ENCODE assay signal across 8 cellular contexts in genomic region chr16:53130193-53131049, GRCh38.
DNase-seq lines count a peak whose midpoint lies in the region; ATAC-seq and TF ChIP-seq lines count a peak whose summit lies in the region.

No MANE protein-coding gene starts in this region.

- DNase-seq in A673 (ENCODE audit: low spot score) (peak; percentile 98), NCI-H2107 treated with DMSO at 0.1 percent for 48 hours (lab: John Stamatoyannopoulos, UW; ENCODE audit: unreplicated experiment) (peak; percentile 84), UCSD-AML1 (lab: John Stamatoyannopoulos, UW; ENCODE audit: unreplicated experiment) (peak; percentile 98), brain microvascular endothelial cell (peak; percentile 90)

- H3K4me3 ChIP-seq in A673 (ENCODE audit: low read depth, low read length, poor library complexity, severe bottlenecking), result peak overlapping the region; percentile 83
- H3K4me3 ChIP-seq in brain microvascular endothelial cell (ENCODE audit: low read depth, low read length), result peak overlapping the region; percentile 81
- H3K4me3 ChIP-seq in iPS-18a (ENCODE audit: low read length), result peak overlapping the region; percentile 72
- peak overlapping the region; percentile 89 for H3K4me3 ChIP-seq in skeletal muscle satellite cell (ENCODE audit: low read length)

- POLR2A ChIA-PET in A673 (lab: Charles Lee; ENCODE audit: low non-redundant PET), result no interaction called here

- CTCF ChIA-PET in A673 (lab: Charles Lee), result no interaction called here

- H3K9me3 ChIP-seq in A673 (ENCODE audit: low read depth, low read length, poor library complexity, severe bottlenecking) (no peaks in the 10 kb centered on the region), iPS-18a (ENCODE audit: control insufficient read depth, low read depth, low read length) (no peaks in the 10 kb centered on the region), skeletal muscle satellite cell (replicated peaks; ENCODE audit: low read length) (no peaks in the 10 kb centered on the region)

- BruUV-seq in A673 (replicated peaks; lab: Mats Ljungman, UMichigan), result no TSS peak

- H3K36me3 ChIP-seq in A673 (ENCODE audit: insufficient read depth, low read length, poor library complexity, severe bottlenecking) (peaks cover 4% of the 10 kb centered on the region), brain microvascular endothelial cell (replicated peaks) (no peaks in the 10 kb centered on the region), iPS-18a (ENCODE audit: control insufficient read depth, low read depth, low read length) (no peaks in the 10 kb centered on the region), skeletal muscle satellite cell (ENCODE audit: insufficient read depth, low read length) (no peaks in the 10 kb centered on the region)

- H3K4me1 ChIP-seq in A673 (ENCODE audit: insufficient read depth, low read length, poor library complexity, severe bottlenecking) (peaks cover 38% of the 10 kb centered on the region), iPS-18a (ENCODE audit: control insufficient read depth, low read depth, low read length) (peaks cover 12% of the 10 kb centered on the region), skeletal muscle satellite cell (ENCODE audit: control insufficient read depth, insufficient read depth, low read length) (peaks cover 10% of the 10 kb centered on the region)

- H3K27me3 ChIP-seq in A673 (replicated peaks; ENCODE audit: insufficient read depth, low read depth, low read length, poor library complexity), result no peaks in the 10 kb centered on the region
- H3K27me3 ChIP-seq in brain microvascular endothelial cell (replicated peaks), result no peaks in the 10 kb centered on the region
- H3K27me3 ChIP-seq in iPS-18a (ENCODE audit: control insufficient read depth, insufficient read depth, low read length), result peaks cover 6% of the 10 kb centered on the region
- no peaks in the 10 kb centered on the region for H3K27me3 ChIP-seq in skeletal muscle satellite cell (ENCODE audit: control insufficient read depth, insufficient read depth, low read length)

- TF ChIP-seq CTCF in A673 (conservative IDR thresholded peaks at IDR 0.05; ENCODE audit: low read depth, low read length) (peak; percentile 25; the same call in 1 of the 2 replicates), brain microvascular endothelial cell (IDR thresholded peaks at IDR 0.05; ENCODE audit: low read depth, low read length, missing control alignments) (peak; percentile 49)

- peak overlapping the region; percentile 79 for H3K27ac ChIP-seq in A673 (ENCODE audit: low read depth, low read length, poor library complexity, severe bottlenecking)
- peak overlapping the region; percentile 86 for H3K27ac ChIP-seq in brain microvascular endothelial cell
- H3K27ac ChIP-seq in iPS-18a (ENCODE audit: low read length), result no peak overlapping the region

- intact Hi-C loops in A673 (cut with micrococcal nuclease; ENCODE audit: unreplicated experiment), result loop anchor here (2.0 kb wide), 2 partner anchors 76 to 78 kb away; partner anchors contain the start of gene CHD9

- in situ Hi-C loops in brain microvascular endothelial cell (cut with HindIII; ENCODE audit: low pct_ligation_motif_present, low sequenced_read_pairs), result no loop called here

- H3K9ac ChIP-seq in iPS-18a (ENCODE audit: low read length), result peak overlapping the region; percentile 68
- peak overlapping the region; percentile 83 for H3K9ac ChIP-seq in skeletal muscle satellite cell (ENCODE audit: low read depth, low read length)

- ATAC-seq in GM18861 (IDR thresholded peaks at IDR 0.05; ENCODE audit: unreplicated experiment) (peak; percentile 78), HG03095 (IDR thresholded peaks at IDR 0.05; ENCODE audit: unreplicated experiment) (peak; percentile 88)

- peak overlapping the region; percentile 89 for H3K4me2 ChIP-seq in skeletal muscle satellite cell (ENCODE audit: low read length)
